ENCODE assay signal across 18 cellular contexts in genomic region chr2:75324716-75325291, GRCh38.
A peak's percentile ranks its signal among the peaks of the same experiment; 100 is the strongest.
DNase-seq lines count a peak whose midpoint lies in the region; ATAC-seq, FAIRE-seq and TF ChIP-seq lines count a peak whose summit lies in the region.
"Had no signal": no experiment of that assay in that cellular context is flagged by ENCODE, and none has a peak within 500 bp of the region (broad histone marks: within the 10 kb centered on the region; RNA-seq: fewer than 3 reads in every experiment).

No MANE protein-coding gene starts in this region.

- H3K79me1 ChIP-seq in trophoblast cell (ENCODE audit: low read length): no peaks in the 10 kb centered on the region

- no peak overlapping the region for H2BK5ac ChIP-seq in trophoblast cell (ENCODE audit: low read depth, low read length, poor library complexity)

- no peak overlapping the region for H3K4ac ChIP-seq in trophoblast cell (ENCODE audit: low read depth, low read length)

- ATAC-seq in GM19328 (IDR thresholded peaks at IDR 0.05; ENCODE audit: unreplicated experiment): no peak
- no peak for ATAC-seq in activated T-cell treated with anti-CD3 and anti-CD28 coated beads, Interleukin-2, amount 50 U/mL, for 4 hours
- ATAC-seq: HCT116 had no signal

- H3K9me3 Mint-ChIP-seq in activated T-cell treated with anti-CD3 and anti-CD28 coated beads, Interleukin-2, amount 50 U/mL, for 4 hours: no peaks in the 10 kb centered on the region

- H3K27me3 Mint-ChIP-seq in activated T-cell treated with anti-CD3 and anti-CD28 coated beads, Interleukin-2, amount 50 U/mL, for 4 hours (ENCODE audit: low read depth): peaks cover 4% of the 10 kb centered on the region

- H3K4me2 ChIP-seq in endothelial cell of umbilical vein (ENCODE audit: insufficient read depth, low read length) (no peak overlapping the region), trophoblast cell (ENCODE audit: low read length) (no peak overlapping the region)

- no peaks in the 10 kb centered on the region for H3K36me3 ChIP-seq in HEK293 (ENCODE audit: control insufficient read depth in 2 of 2, insufficient read depth in 1 of 2, low read length in 2 of 2)
- no peaks in the 10 kb centered on the region for H3K36me3 ChIP-seq in endothelial cell of umbilical vein (ENCODE audit: control insufficient read depth in 2 of 2, extremely low read depth in 1 of 2, insufficient read depth in 2 of 2, low read length in 2 of 2)
- no peaks in the 10 kb centered on the region for H3K36me3 ChIP-seq in trophoblast cell (ENCODE audit: control insufficient read depth in 1 of 2, insufficient read depth in 2 of 2, low read length in 2 of 2)
- H3K36me3 ChIP-seq: BE2C had no signal

- no peak overlapping the region for H2BK12ac ChIP-seq in trophoblast cell (ENCODE audit: low read length)

- no peaks in the 10 kb centered on the region for H3K4me1 ChIP-seq in HEK293 (ENCODE audit: control insufficient read depth, insufficient read depth, low read length)
- H3K4me1 ChIP-seq in endothelial cell of umbilical vein (ENCODE audit: control insufficient read depth, extremely low read depth, insufficient read depth, low read length): no peaks in the 10 kb centered on the region
- no peaks in the 10 kb centered on the region for H3K4me1 ChIP-seq in trophoblast cell (ENCODE audit: control insufficient read depth in 1 of 2, insufficient read depth in 2 of 2, low read length in 2 of 2)
- H3K4me1 ChIP-seq: BE2C had no signal

- no peak overlapping the region for H2AK5ac ChIP-seq in trophoblast cell (ENCODE audit: low read length)

- DNase-seq in endothelial cell of umbilical vein (ENCODE audit: low read depth, low spot score) (peak; percentile 43), glomerular endothelial cell (ENCODE audit: extremely low read depth, low read depth, low spot score) (peak; percentile 10), trophoblast cell (peak; percentile 39 to 75)
- DNase-seq in activated T-cell treated with anti-CD3 and anti-CD28 coated beads, Interleukin-2, amount 50 U/mL, for 4 hours: no peak
- DNase-seq in activated effector memory CD4-positive, alpha-beta T cell treated with anti-CD3 and anti-CD28 coated beads, Interleukin-2, amount 50 U/mL, for 16 hours: no peak
- DNase-seq: BE2C; CD4-positive, alpha-beta memory T cell; DMS153; DMS79 treated with DMSO at 0.1 percent for 48 hours; GDM1 had no signal

- H3K4me3 ChIP-seq in HEK293 (ENCODE audit: low read depth, low read length) (no peak overlapping the region), endothelial cell of umbilical vein (replicated peaks in 1 of 3; ENCODE audit: insufficient read depth in 1 of 3, low read depth in 1 of 3, low read length in 3 of 3) (no peak overlapping the region), trophoblast cell (ENCODE audit: low read depth, low read length) (no peak overlapping the region)

- no TSS peak for BruUV-seq in endothelial cell of umbilical vein (replicated peaks; lab: Mats Ljungman, UMichigan)

- no peak overlapping the region for H3K4me3 Mint-ChIP-seq in activated T-cell treated with anti-CD3 and anti-CD28 coated beads, Interleukin-2, amount 50 U/mL, for 4 hours
- H3K4me3 Mint-ChIP-seq: CD4-positive, alpha-beta memory T cell had no signal

- H2AFZ ChIP-seq in endothelial cell of umbilical vein (ENCODE audit: low read depth, low read length) (no peak overlapping the region), trophoblast cell (ENCODE audit: insufficient read depth, low read length, poor library complexity) (no peak overlapping the region)

- H3K79me2 ChIP-seq in endothelial cell of umbilical vein (ENCODE audit: control insufficient read depth, insufficient read depth, low read length) (no peaks in the 10 kb centered on the region), trophoblast cell (ENCODE audit: control insufficient read depth, insufficient read depth, low read length, poor library complexity) (no peaks in the 10 kb centered on the region)

- intact Hi-C loops in endothelial cell of umbilical vein (cut with micrococcal nuclease): no loop called here

- H3K9me3 ChIP-seq in HEK293 (ENCODE audit: control insufficient read depth, insufficient read depth, low read depth, low read length) (no peaks in the 10 kb centered on the region), endothelial cell of umbilical vein (replicated peaks; ENCODE audit: control insufficient read depth, insufficient read depth, low read length) (no peaks in the 10 kb centered on the region), trophoblast cell (ENCODE audit: insufficient read depth, low read depth, low read length) (no peaks in the 10 kb centered on the region)
- H3K9me3 ChIP-seq: BE2C had no signal

- H3K27ac ChIP-seq in HEK293 (ENCODE audit: extremely low read depth, low read depth, low read length) (no peak overlapping the region), endothelial cell of umbilical vein (ENCODE audit: insufficient read depth, low read depth, low read length) (no peak overlapping the region), trophoblast cell (ENCODE audit: low read depth, low read length) (no peak overlapping the region)
- H3K27ac ChIP-seq: C4-2B had no signal

- no peak for TF ChIP-seq CTCF in HEK293 (tag by site-specific recombination; IDR thresholded peaks at IDR 0.05)
- TF ChIP-seq CTCF in endothelial cell of umbilical vein (IDR thresholded peaks at IDR 0.05; ENCODE audit: extremely low read depth in 1 of 2, insufficient read depth in 1 of 2, low read depth in 1 of 2, low read length in 2 of 2): no peak

- H3K36me3 Mint-ChIP-seq in activated T-cell treated with anti-CD3 and anti-CD28 coated beads, Interleukin-2, amount 50 U/mL, for 4 hours (ENCODE audit: insufficient read depth): no peaks in the 10 kb centered on the region
- H3K36me3 Mint-ChIP-seq: CD4-positive, alpha-beta memory T cell had no signal

- no peaks in the 10 kb centered on the region for H3K4me1 Mint-ChIP-seq in activated T-cell treated with anti-CD3 and anti-CD28 coated beads, Interleukin-2, amount 50 U/mL, for 4 hours (ENCODE audit: low read depth)
- H3K4me1 Mint-ChIP-seq: CD4-positive, alpha-beta memory T cell had no signal

- no peak overlapping the region for H3K23ac ChIP-seq in trophoblast cell (ENCODE audit: low read length)

- FAIRE-seq in endothelial cell of umbilical vein (lab: Jason Lieb, UNC): no peak
- FAIRE-seq: A204.1, GM12892, GM19239, H54 had no signal

- POLR2A ChIA-PET in HEK293 (lab: Yijun Ruan, JAX) (no interaction called here), endothelial cell of umbilical vein (lab: Charles Lee) (no interaction called here)

- H4K91ac ChIP-seq in trophoblast cell (ENCODE audit: low read depth, low read length): no peak overlapping the region

- H3K18ac ChIP-seq in trophoblast cell (ENCODE audit: low read length): no peak overlapping the region

- no peak overlapping the region for H2BK120ac ChIP-seq in trophoblast cell (ENCODE audit: insufficient read depth, low read length, poor library complexity)

- no peak overlapping the region for H4K8ac ChIP-seq in trophoblast cell (ENCODE audit: low read depth, low read length)

- CTCF ChIA-PET in HEK293 (lab: Yijun Ruan, JAX) (interaction anchor here (0.6 to 0.9 kb wide), 2 partner anchors 19 to 1075 kb away, joined by 3 read pairs; no protein-coding TSS in a partner anchor), endothelial cell of umbilical vein (lab: Charles Lee) (interaction anchor here (1.1 kb wide), 1 partner anchor 25 kb away, joined by 3 read pairs; no protein-coding TSS in a partner anchor)

- no peaks in the 10 kb centered on the region for H4K20me1 ChIP-seq in endothelial cell of umbilical vein (replicated peaks; ENCODE audit: control insufficient read depth, extremely low read depth, insufficient read depth, low read length)

- no peaks in the 10 kb centered on the region for H3K27me3 ChIP-seq in endothelial cell of umbilical vein (ENCODE audit: control insufficient read depth in 2 of 2, insufficient read depth in 2 of 2, low read length in 2 of 2)
- H3K27me3 ChIP-seq in trophoblast cell (ENCODE audit: insufficient read depth, low read length): no peaks in the 10 kb centered on the region
- H3K27me3 ChIP-seq: BE2C had no signal

- H4K12ac ChIP-seq in trophoblast cell (ENCODE audit: low read depth, low read length): no peak overlapping the region

- H3K9ac ChIP-seq in endothelial cell of umbilical vein (replicated peaks; ENCODE audit: extremely low read depth, insufficient read depth, low read length) (no peak overlapping the region), trophoblast cell (ENCODE audit: low read length) (no peak overlapping the region)

- no CpG with 5 or more reads among the region's 1 CpG for WGBS in trophoblast cell (ENCODE audit: extremely low coverage, insufficient coverage, insufficient read length)

- dilution Hi-C loops in endothelial cell of umbilical vein (cut with MboI; ENCODE audit: extremely low pct_ligation_motif_present, low sequenced_read_pairs): no loop called here

- H3K9me1 ChIP-seq in endothelial cell of umbilical vein (replicated peaks; ENCODE audit: control insufficient read depth, extremely low read depth, insufficient read depth, low read length): no peaks in the 10 kb centered on the region

- no peak overlapping the region for H3K14ac ChIP-seq in trophoblast cell (ENCODE audit: low read length)

- TF ChIP-seq POLR2A in endothelial cell of umbilical vein (IDR thresholded peaks at IDR 0.05; ENCODE audit: low read depth, low read length): no peak

TF ChIP-seq in HEK293, 187 proteins besides CTCF, POLR2A, EP300 and RAD21:
- no peak for TF ChIP-seq ZFP3 (tag by site-specific recombination; IDR thresholded peaks at IDR 0.05; ENCODE audit: low read depth)
- 0 out of 2 replicates have a peak, but pooled peaks have one; percentile 26 for TF ChIP-seq ZBTB17 (tag by site-specific recombination; IDR thresholded peaks at IDR 0.05)

TF ChIP-seq in endothelial cell of umbilical vein, 7 proteins besides CTCF, POLR2A, EP300 and RAD21:
- TF ChIP-seq EZH2 (IDR thresholded peaks at IDR 0.05; ENCODE audit: borderline replicate concordance, low read depth, low read length, severe bottlenecking) (no peak), GATA2 (IDR thresholded peaks at IDR 0.05; ENCODE audit: insufficient read depth, insufficient read length, low read depth, low read length) (no peak), POLR2AphosphoS5 (IDR thresholded peaks at IDR 0.05; ENCODE audit: insufficient read depth, low read depth, low read length) (no peak), MYC (IDR thresholded peaks at IDR 0.05; ENCODE audit: low read depth, low read length) (no peak), JUN (IDR thresholded peaks at IDR 0.05; ENCODE audit: borderline replicate concordance, insufficient read depth, insufficient read length, low read depth) (no peak), FOS (IDR thresholded peaks at IDR 0.05; ENCODE audit: borderline replicate concordance, insufficient read depth, low read length) (no peak)
- TF ChIP-seq, protein P1, sequence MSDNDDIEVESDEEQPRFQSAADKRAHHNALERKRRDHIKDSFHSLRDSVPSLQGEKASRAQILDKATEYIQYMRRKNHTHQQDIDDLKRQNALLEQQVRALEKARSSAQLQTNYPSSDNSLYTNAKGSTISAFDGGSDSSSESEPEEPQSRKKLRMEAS (IDR thresholded peaks at IDR 0.05; ENCODE audit: insufficient read depth, insufficient read length): no peak

Comparison
In these comparisons a context has a peak if more than half of its experiments do, and no peak if none do; other contexts are left out.
1. DNase-seq: peak in endothelial cell of umbilical vein (single experiment), glomerular endothelial cell (single experiment) and trophoblast cell (2 of 2); none in activated T-cell treated with anti-CD3 and anti-CD28 coated beads, Interleukin-2, amount 50 U/mL, for 4 hours (single experiment) and activated effector memory CD4-positive, alpha-beta T cell treated with anti-CD3 and anti-CD28 coated beads, Interleukin-2, amount 50 U/mL, for 16 hours (single experiment).